Comparison of ENCODE assay signal across 1 cellular context in genomic region chr17:45248132-45248936, GRCh38.
TF ChIP-seq lines count a peak whose summit lies in the region.

No MANE protein-coding gene starts in this region.

TF ChIP-seq in GM12878, 131 proteins besides CTCF, POLR2A, EP300 and RAD21 (continued from another document):
- TF ChIP-seq STAT3 (IDR thresholded peaks at IDR 0.05; ENCODE audit: low read depth, low read length) (no peak), RELB (IDR thresholded peaks at IDR 0.05; ENCODE audit: low read depth) (no peak), EED (IDR thresholded peaks at IDR 0.05; ENCODE audit: low read depth) (no peak), ATF2 (IDR thresholded peaks at IDR 0.05; ENCODE audit: low read length) (no peak), PKNOX1 (IDR thresholded peaks at IDR 0.05) (no peak), JUNB (IDR thresholded peaks at IDR 0.05) (no peak), NR2C2 (IDR thresholded peaks at IDR 0.05; ENCODE audit: borderline replicate concordance, control insufficient read depth, insufficient read length, low read depth) (no peak), ZNF207 (IDR thresholded peaks at IDR 0.05; ENCODE audit: borderline replicate concordance) (no peak), KDM1A (IDR thresholded peaks at IDR 0.05; ENCODE audit: borderline replicate concordance) (no peak), RAD51 (IDR thresholded peaks at IDR 0.05) (no peak), ZBTB11 (CRISPR knock-in tag; IDR thresholded peaks at IDR 0.05) (no peak), MXI1 (IDR thresholded peaks at IDR 0.05; ENCODE audit: low read depth, low read length) (peak; percentile 34; the same call in 1 of the 2 replicates), STAT1 (conservative IDR thresholded peaks at IDR 0.05) (no peak), IRF3 (IDR thresholded peaks at IDR 0.05) (no peak), NKRF (conservative IDR thresholded peaks at IDR 0.05) (peak; percentile 43), TBL1XR1 (IDR thresholded peaks at IDR 0.05; ENCODE audit: low read depth, low read length) (no peak), HDAC2 (IDR thresholded peaks at IDR 0.05) (no peak), ZBTB33 (IDR thresholded peaks at IDR 0.05) (no peak), GATAD2B (conservative IDR thresholded peaks at IDR 0.05; ENCODE audit: low read depth) (peak; percentile 12), HSF1 (IDR thresholded peaks at IDR 0.05; ENCODE audit: low read depth, low read length) (no peak), ZNF217 (IDR thresholded peaks at IDR 0.05) (no peak), MYB (IDR thresholded peaks at IDR 0.05; ENCODE audit: borderline replicate concordance, low read depth, low read length) (no peak), SIN3A (IDR thresholded peaks at IDR 0.05; ENCODE audit: low read depth, low read length) (peak; percentile 4; the same call in 1 of the 2 replicates)
